ENCODE assay signal across 1 cellular context in genomic region chr13:31073859-31074718, GRCh38.
TF ChIP-seq lines count a peak whose summit lies in the region.

No MANE protein-coding gene starts in this region.

TF ChIP-seq in GM23338, 12 proteins besides CTCF, POLR2A, EP300 and RAD21 (continued from another document):
- TF ChIP-seq, protein P1, sequence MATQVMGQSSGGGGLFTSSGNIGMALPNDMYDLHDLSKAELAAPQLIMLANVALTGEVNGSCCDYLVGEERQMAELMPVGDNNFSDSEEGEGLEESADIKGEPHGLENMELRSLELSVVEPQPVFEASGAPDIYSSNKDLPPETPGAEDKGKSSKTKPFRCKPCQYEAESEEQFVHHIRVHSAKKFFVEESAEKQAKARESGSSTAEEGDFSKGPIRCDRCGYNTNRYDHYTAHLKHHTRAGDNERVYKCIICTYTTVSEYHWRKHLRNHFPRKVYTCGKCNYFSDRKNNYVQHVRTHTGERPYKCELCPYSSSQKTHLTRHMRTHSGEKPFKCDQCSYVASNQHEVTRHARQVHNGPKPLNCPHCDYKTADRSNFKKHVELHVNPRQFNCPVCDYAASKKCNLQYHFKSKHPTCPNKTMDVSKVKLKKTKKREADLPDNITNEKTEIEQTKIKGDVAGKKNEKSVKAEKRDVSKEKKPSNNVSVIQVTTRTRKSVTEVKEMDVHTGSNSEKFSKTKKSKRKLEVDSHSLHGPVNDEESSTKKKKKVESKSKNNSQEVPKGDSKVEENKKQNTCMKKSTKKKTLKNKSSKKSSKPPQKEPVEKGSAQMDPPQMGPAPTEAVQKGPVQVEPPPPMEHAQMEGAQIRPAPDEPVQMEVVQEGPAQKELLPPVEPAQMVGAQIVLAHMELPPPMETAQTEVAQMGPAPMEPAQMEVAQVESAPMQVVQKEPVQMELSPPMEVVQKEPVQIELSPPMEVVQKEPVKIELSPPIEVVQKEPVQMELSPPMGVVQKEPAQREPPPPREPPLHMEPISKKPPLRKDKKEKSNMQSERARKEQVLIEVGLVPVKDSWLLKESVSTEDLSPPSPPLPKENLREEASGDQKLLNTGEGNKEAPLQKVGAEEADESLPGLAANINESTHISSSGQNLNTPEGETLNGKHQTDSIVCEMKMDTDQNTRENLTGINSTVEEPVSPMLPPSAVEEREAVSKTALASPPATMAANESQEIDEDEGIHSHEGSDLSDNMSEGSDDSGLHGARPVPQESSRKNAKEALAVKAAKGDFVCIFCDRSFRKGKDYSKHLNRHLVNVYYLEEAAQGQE (IDR thresholded peaks at IDR 0.05; ENCODE audit: unreplicated experiment), result no peak
- TF ChIP-seq POLR2AphosphoS5 (IDR thresholded peaks at IDR 0.05; ENCODE audit: low read depth) (no peak), ZNF331 (CRISPR knock-in tag; IDR thresholded peaks at IDR 0.05; ENCODE audit: low read depth) (no peak), ETS1 (IDR thresholded peaks at IDR 0.05) (no peak)
